Comparison of ENCODE assay signal across 15 cellular contexts in the genomic region with DNA sequence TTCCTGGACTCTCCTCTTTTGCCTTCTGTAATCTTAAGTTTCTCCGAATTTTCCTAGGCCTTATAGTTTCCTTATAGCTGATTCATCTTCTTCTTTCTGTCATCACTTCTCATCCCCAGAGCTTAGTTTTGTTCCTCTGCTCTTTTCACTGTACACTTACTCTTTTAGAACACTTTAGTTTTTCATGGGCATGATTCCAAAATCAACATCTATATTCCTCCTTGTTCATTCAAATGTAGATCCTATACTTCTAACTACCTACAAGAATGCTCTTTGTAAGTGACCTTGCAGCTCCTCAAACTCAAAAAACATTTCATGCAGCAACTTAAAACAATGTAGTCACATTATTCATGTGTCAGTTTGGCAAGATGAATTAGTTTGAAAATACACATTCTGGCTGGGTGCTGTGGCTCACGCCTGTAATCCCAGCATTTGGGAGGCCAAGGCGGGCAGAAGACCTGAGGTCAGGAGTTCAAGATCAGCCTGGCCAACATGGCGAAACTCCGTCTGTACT. TPM values are rescaled to one million over a fixed set of nuclear protein-coding genes. Genes with fewer than 3 reads are reported as not detected.
DNase-seq lines count a peak whose midpoint lies in the region; ATAC-seq, FAIRE-seq and TF ChIP-seq lines count a peak whose summit lies in the region.
"Had no signal": no experiment of that assay in that cellular context is flagged by ENCODE, and none has a peak within 500 bp of the region (broad histone marks: within the 10 kb centered on the region; RNA-seq: fewer than 3 reads in every experiment).

No MANE protein-coding gene starts in this region.

- H2BK12ac ChIP-seq in mesenchymal stem cell (ENCODE audit: low read length in 2 of 2) = no peak overlapping the region
- H2BK12ac ChIP-seq in H9 (ENCODE audit: insufficient read length, low read depth, low read length) = no peak overlapping the region

- TF ChIP-seq POLR2A in K562 (conservative IDR thresholded peaks at IDR 0.05) = no peak

- no peak overlapping the region for H3K23ac ChIP-seq in mesenchymal stem cell (ENCODE audit: low read length in 2 of 2)
- H3K23ac ChIP-seq in H9 (ENCODE audit: insufficient read length, low read depth, low read length) = no peak overlapping the region

- no peak overlapping the region for H2BK15ac ChIP-seq in mesenchymal stem cell (ENCODE audit: low read depth, poor library complexity, severe bottlenecking)
- no peak overlapping the region for H2BK15ac ChIP-seq in H9 (ENCODE audit: low read depth, low read length)

- H3K14ac ChIP-seq in mesenchymal stem cell (ENCODE audit: low read length in 2 of 2) = no peak overlapping the region
- no peak overlapping the region for H3K14ac ChIP-seq in H9 (ENCODE audit: insufficient read depth, low read length)

- H3K9ac ChIP-seq in K562 (ENCODE audit: insufficient read depth in 1 of 2, low read depth in 2 of 2, low read length in 2 of 2) (no peak overlapping the region), mesenchymal stem cell (ENCODE audit: low read length) (peak overlapping the region; percentile 10), H9 (ENCODE audit: extremely low read depth, insufficient read length, low read length) (no peak overlapping the region)

- TF ChIP-seq RAD21 in K562 (CRISPR knock-in tag; conservative IDR thresholded peaks at IDR 0.05 in 1 of 2, IDR thresholded peaks at IDR 0.05 in 1 of 2) = no peak

- H3K4me1 ChIP-seq in HAP-1 = peaks cover 13% of the 10 kb centered on the region
- H3K4me1 ChIP-seq in K562 (replicated peaks in 1 of 2; ENCODE audit: control insufficient read depth in 2 of 2, insufficient read depth in 2 of 2, low read length in 2 of 2) = no peaks in the 10 kb centered on the region; a peak in 1 of 5 replicates
- no peaks in the 10 kb centered on the region for H3K4me1 ChIP-seq in mesenchymal stem cell (ENCODE audit: control insufficient read depth, insufficient read depth, low read depth, low read length)
- H3K4me1 ChIP-seq in H9 (ENCODE audit: insufficient read depth, low read length) = no peaks in the 10 kb centered on the region
- H3K4me1 ChIP-seq in left ventricle myocardium inferior = no peaks in the 10 kb centered on the region
- H3K4me1 ChIP-seq: heart left ventricle, left lung had no signal

- H3K4me2 ChIP-seq in K562 (ENCODE audit: insufficient read depth, low read length) = no peak overlapping the region
- H3K4me2 ChIP-seq in mesenchymal stem cell (ENCODE audit: low read length, poor library complexity, severe bottlenecking) = no peak overlapping the region
- H3K4me2 ChIP-seq in H9 (ENCODE audit: insufficient read depth, insufficient read length, low read length) = no peak overlapping the region

- no peaks in the 10 kb centered on the region for H3K36me3 ChIP-seq in HAP-1 (replicated peaks)
- no peaks in the 10 kb centered on the region for H3K36me3 ChIP-seq in K562 (ENCODE audit: control insufficient read depth, insufficient read depth, low read length)
- H3K36me3 ChIP-seq in mesenchymal stem cell (ENCODE audit: control insufficient read depth in 1 of 2, insufficient read depth in 2 of 2, low read depth in 1 of 2, low read length in 2 of 2) = no peaks in the 10 kb centered on the region
- H3K36me3 ChIP-seq in left ventricle myocardium inferior = no peaks in the 10 kb centered on the region
- H3K36me3 ChIP-seq: heart left ventricle, left lung had no signal

- H2AK5ac ChIP-seq in mesenchymal stem cell (ENCODE audit: low read length, severe bottlenecking) = no peak overlapping the region
- H2AK5ac ChIP-seq in H9 (ENCODE audit: insufficient read length, low read length) = no peak overlapping the region

- H3K27ac ChIP-seq in K562 (ENCODE audit: extremely low read depth, low read depth, low read length) (no peak overlapping the region), mesenchymal stem cell (ENCODE audit: low read length, poor library complexity, severe bottlenecking) (no peak overlapping the region), H9 (ENCODE audit: insufficient read length, low read depth, low read length) (no peak overlapping the region), left ventricle myocardium inferior (replicated peaks) (no peak overlapping the region)
- H3K27ac ChIP-seq: left lung had no signal

- no peaks in the 10 kb centered on the region for H3K27me3 Mint-ChIP-seq in H9 (ENCODE audit: low read depth)

- no peaks in the 10 kb centered on the region for H3K9me1 ChIP-seq in K562 (ENCODE audit: control insufficient read depth, insufficient read depth, low read length)

- H3K56ac ChIP-seq in H9 (ENCODE audit: insufficient read length, low read depth, low read length) = no peak overlapping the region

- H2AFZ ChIP-seq in K562 (ENCODE audit: low read depth, low read length) (peak overlapping the region; percentile 76), mesenchymal stem cell (ENCODE audit: low read depth, low read length) (no peak overlapping the region), H9 (ENCODE audit: low read length) (no peak overlapping the region)

- no peak overlapping the region for H4K91ac ChIP-seq in mesenchymal stem cell (ENCODE audit: low read length)
- H4K91ac ChIP-seq in H9 (ENCODE audit: insufficient read length, low read depth, low read length) = no peak overlapping the region

- H3K79me1 ChIP-seq in mesenchymal stem cell (replicated peaks; ENCODE audit: low read length, poor library complexity, severe bottlenecking) (no peaks in the 10 kb centered on the region), H9 (ENCODE audit: insufficient read depth, low read depth, low read length, poor library complexity, severe bottlenecking) (no peaks in the 10 kb centered on the region)

- no peak overlapping the region for H3T11ph ChIP-seq in H9 (ENCODE audit: low read length)

- H3K18ac ChIP-seq in mesenchymal stem cell (ENCODE audit: low read depth in 1 of 2, low read length in 2 of 2) (no peak overlapping the region), H9 (ENCODE audit: insufficient read length, low read depth, low read length) (no peak overlapping the region)

- TF ChIP-seq EP300 in K562 (IDR thresholded peaks at IDR 0.05; ENCODE audit: low read length) = no peak

- no peak overlapping the region; a peak in 1 of 7 replicates for H3K27ac Mint-ChIP-seq in H9
- H3K27ac Mint-ChIP-seq: activated naive CD4-positive, alpha-beta T cell treated with anti-CD3 and anti-CD28 coated beads, Interleukin-2, amount 50 U/mL, for 24 hours; naive B cell had no signal

- H2BK20ac ChIP-seq in H9 (ENCODE audit: low read depth, low read length, poor library complexity, severe bottlenecking) = no peak overlapping the region

- H3K4me3 ChIP-seq in HAP-1 = no peak overlapping the region
- H3K4me3 ChIP-seq in K562 = no peak overlapping the region
- H3K4me3 ChIP-seq in mesenchymal stem cell (ENCODE audit: insufficient read depth in 1 of 2, low read depth in 1 of 2, low read length in 2 of 2) = no peak overlapping the region
- H3K4me3 ChIP-seq in left ventricle myocardium inferior = no peak overlapping the region
- H3K4me3 ChIP-seq: heart left ventricle, left lung had no signal

- no peak overlapping the region for H3K4me3 Mint-ChIP-seq in H9
- H3K4me3 Mint-ChIP-seq: activated naive CD4-positive, alpha-beta T cell treated with anti-CD3 and anti-CD28 coated beads, Interleukin-2, amount 50 U/mL, for 24 hours; naive B cell had no signal

- DNase-seq in NCI-H345 (lab: John Stamatoyannopoulos, UW) (peak; percentile 1), NCI-H345 treated with DMSO at 0.1 percent for 48 hours (lab: John Stamatoyannopoulos, UW; ENCODE audit: unreplicated experiment) (no peak), HAP-1 (ENCODE audit: low spot score in 2 of 2) (peak; percentile 74 to 98), K562 (ENCODE audit: extremely low read depth in 1 of 4, low spot score in 3 of 4) (no peak), mesenchymal stem cell (no peak), hepatic stellate cell (ENCODE audit: low spot score) (no peak), H9 (no peak), left ventricle myocardium inferior (no peak)
- DNase-seq: central memory CD4-positive, alpha-beta T cell; heart left ventricle; left lung; naive B cell; NCI-H2081 had no signal

- FAIRE-seq in K562 (lab: Jason Lieb, UNC) = no peak

- intact Hi-C loops in K562 (cut with micrococcal nuclease) (no loop called here), left ventricle myocardium inferior (cut with micrococcal nuclease) (no loop called here)

- no peak for ATAC-seq in K562
- ATAC-seq: heart left ventricle, left lung had no signal

- no peak for TF ChIP-seq CTCF in K562 (IDR thresholded peaks at IDR 0.05 in 2 of 3, conservative IDR thresholded peaks at IDR 0.05 in 1 of 3; ENCODE audit: insufficient read depth in 2 of 3, low read depth in 1 of 3, low read length in 3 of 3)
- TF ChIP-seq CTCF in H9 (conservative IDR thresholded peaks at IDR 0.05) = no peak
- TF ChIP-seq CTCF in left ventricle myocardium inferior (IDR thresholded peaks at IDR 0.05; ENCODE audit: borderline replicate concordance) = no peak

- in situ Hi-C loops in HAP-1 (cut with MboI; ENCODE audit: low sequenced_read_pairs) = no loop called here
- in situ Hi-C loops in K562 (cut with MboI) = no loop called here

- H4K20me1 ChIP-seq in K562 (replicated peaks; ENCODE audit: control insufficient read depth, insufficient read depth, low read length) = no peaks in the 10 kb centered on the region
- H4K20me1 ChIP-seq in H9 (ENCODE audit: control insufficient read depth, insufficient read depth, insufficient read length) = no peaks in the 10 kb centered on the region

- H3K9me3 Mint-ChIP-seq in H9 = no peaks in the 10 kb centered on the region
- H3K9me3 Mint-ChIP-seq: activated naive CD4-positive, alpha-beta T cell treated with anti-CD3 and anti-CD28 coated beads, Interleukin-2, amount 50 U/mL, for 24 hours; naive B cell had no signal

- 61% methylated on average over 5 of the region's 5 CpGs for WGBS in K562 (ENCODE audit: insufficient coverage, low coverage, missing lambda C conversion rate)
- 96% methylated on average over 5 of the region's 5 CpGs for WGBS in mesenchymal stem cell
- no CpG with 5 or more reads among the region's 5 CpGs for WGBS in H9 (ENCODE audit: extremely low coverage, insufficient read length, low lambda C conversion rate)

- BruUV-seq in K562 (replicated peaks; lab: Mats Ljungman, UMichigan) = no TSS peak

- POLR2A ChIA-PET in K562 (lab: Yijun Ruan, JAX) = interaction anchor here (0.6 to 1.6 kb wide), 7 partner anchors 9 to 996 kb away, joined by 3 to 5 read pairs (median 3); no protein-coding TSS in a partner anchor

- CTCF ChIA-PET in K562 (lab: Yijun Ruan, JAX; ENCODE audit: low intra/inter-chr PET ratio) = no interaction called here

- no peaks in the 10 kb centered on the region for H3K27me3 ChIP-seq in HAP-1 (ENCODE audit: low read depth)
- H3K27me3 ChIP-seq in K562 (ENCODE audit: control insufficient read depth in 2 of 2, insufficient read depth in 2 of 2, low read length in 2 of 2) = no peaks in the 10 kb centered on the region
- H3K27me3 ChIP-seq in mesenchymal stem cell (ENCODE audit: control insufficient read depth in 1 of 2, insufficient read depth in 1 of 2, low read length in 2 of 2) = peaks cover 0 to 1% of the 10 kb centered on the region in 2 experiments
- no peaks in the 10 kb centered on the region for H3K27me3 ChIP-seq in H9 (ENCODE audit: insufficient read depth, low read length)
- peaks cover 5% of the 10 kb centered on the region for H3K27me3 ChIP-seq in left ventricle myocardium inferior (ENCODE audit: low read depth)
- H3K27me3 ChIP-seq: left lung had no signal

- H3K4ac ChIP-seq in mesenchymal stem cell (ENCODE audit: low read depth in 1 of 2, low read length in 2 of 2) (no peak overlapping the region), H9 (ENCODE audit: low read depth, low read length) (no peak overlapping the region)

- no peaks in the 10 kb centered on the region for H3K36me3 Mint-ChIP-seq in H9 (ENCODE audit: insufficient read depth in 1 of 3, low read depth in 3 of 3)
- H3K36me3 Mint-ChIP-seq: activated naive CD4-positive, alpha-beta T cell treated with anti-CD3 and anti-CD28 coated beads, Interleukin-2, amount 50 U/mL, for 24 hours; naive B cell had no signal

- H4K5ac ChIP-seq in H9 (ENCODE audit: insufficient read length, low read depth, low read length) = no peak overlapping the region

- H3K79me2 ChIP-seq in K562 (ENCODE audit: control insufficient read depth, insufficient read depth, low read length) (no peaks in the 10 kb centered on the region), H9 (ENCODE audit: insufficient read depth, low read length) (no peaks in the 10 kb centered on the region)

- H4K8ac ChIP-seq in mesenchymal stem cell (ENCODE audit: low read length) = no peak overlapping the region
- no peak overlapping the region for H4K8ac ChIP-seq in H9 (replicated peaks; ENCODE audit: insufficient read length, low read depth, low read length)

- no peak overlapping the region for H2BK5ac ChIP-seq in mesenchymal stem cell (ENCODE audit: low read depth, low read length, poor library complexity, severe bottlenecking)
- H2BK5ac ChIP-seq in H9 (ENCODE audit: insufficient read length, low read length) = no peak overlapping the region

- no peaks in the 10 kb centered on the region for H3K23me2 ChIP-seq in H9 (ENCODE audit: insufficient read length, low read depth, low read length, poor library complexity, severe bottlenecking)

- H3K9me3 ChIP-seq in HAP-1 (no peaks in the 10 kb centered on the region), K562 (replicated peaks; ENCODE audit: control insufficient read depth, insufficient read depth, low read depth, low read length) (no peaks in the 10 kb centered on the region), mesenchymal stem cell (ENCODE audit: control insufficient read depth, low read length) (no peaks in the 10 kb centered on the region), H9 (ENCODE audit: control insufficient read depth, low read depth, low read length) (no peaks in the 10 kb centered on the region), left ventricle myocardium inferior (replicated peaks) (no peaks in the 10 kb centered on the region)
- H3K9me3 ChIP-seq: heart left ventricle, left lung had no signal

- no peaks in the 10 kb centered on the region for H3K4me1 Mint-ChIP-seq in H9
- H3K4me1 Mint-ChIP-seq: naive B cell had no signal

- H2BK120ac ChIP-seq in mesenchymal stem cell (ENCODE audit: low read depth, low read length) (no peak overlapping the region), H9 (ENCODE audit: low read depth, low read length, poor library complexity, severe bottlenecking) (no peak overlapping the region)

RNA-seq across cellular contexts. Expression of gene SLC26A3, which starts 13.1 kb away (rescaled TPM):
- total RNA-seq in K562 (2011; cell fraction: chromatin; rRNA removed; ENCODE audit: low replicate concordance) = not detected in 2 replicates
- not detected in 2 replicates for total RNA-seq in K562 (2011; cell fraction: nucleolus; rRNA removed)
- not detected in 2 replicates for total RNA-seq in K562 (2011; cell fraction: nucleoplasm; rRNA removed)
- total RNA-seq in K562 (2014; rRNA removed) (not detected in 2 replicates), K562 (2014; rRNA removed; fragmentation: Illumina TruSeq; extraction: Trizol) (not detected in 2 replicates), K562 (2015; rRNA removed; fragmentation: Illumina TruSeq; extraction: Trizol) (not detected in 2 replicates), K562 (2021) (0.86 and 1.1 TPM in 2 replicates), H9 (2021) (not detected in 2 replicates), left ventricle myocardium inferior (0.33 TPM)
- polyA plus RNA-seq in K562 (2011; rRNA removed) (not detected in 2 replicates), K562 (2014; fragmentation: Illumina TruSeq; extraction: Trizol) (not detected in 2 replicates), K562 (2014; fragmentation: Nextera tagmentation; extraction: Ambion mirVana) (not detected), K562 (2014; rRNA removed) (not detected in 2 replicates)
- polyA plus RNA-seq in K562 (2011; cell fraction: cytosol; rRNA removed) = not detected in 2 replicates
- not detected in 2 replicates for polyA plus RNA-seq in K562 (2011; cell fraction: nucleus; rRNA removed)
- not detected in 2 replicates for polyA plus RNA-seq in K562 (2012)
- not detected in 2 replicates for polyA minus RNA-seq in K562 (2011; rRNA and poly(A)+ RNA removed)
- not detected in 2 replicates for polyA minus RNA-seq in K562 (2011; cell fraction: cytosol; rRNA and poly(A)+ RNA removed)
- polyA minus RNA-seq in K562 (2011; cell fraction: nucleus; rRNA and poly(A)+ RNA removed) = not detected in 2 replicates
- polyA plus RNA-seq in mesenchymal stem cell (2013, experiment 1 of 2) = not detected
- not detected for polyA plus RNA-seq in mesenchymal stem cell (2013, experiment 2 of 2)
- total RNA-seq: A673, left lung had no signal

Comparison
In these comparisons a context has a peak if more than half of its experiments do, and no peak if none do; other contexts are left out.
1. DNase-seq: peak in NCI-H345 (single experiment) and HAP-1 (2 of 2); none in NCI-H345 treated with DMSO at 0.1 percent for 48 hours (single experiment), K562 (0 of 4), mesenchymal stem cell (single experiment), hepatic stellate cell (single experiment), H9 (single experiment) and left ventricle myocardium inferior (single experiment).